ENCODE assay signal across 22 cellular contexts in genomic region chr11:33668951-33669596, GRCh38. TPM values are rescaled to one million over a fixed set of nuclear protein-coding genes. Genes with fewer than 3 reads are reported as not detected.
DNase-seq lines count a peak whose midpoint lies in the region; ATAC-seq and TF ChIP-seq lines count a peak whose summit lies in the region.
"Had no signal": no experiment of that assay in that cellular context is flagged by ENCODE, and none has a peak within 500 bp of the region (broad histone marks: within the 10 kb centered on the region; RNA-seq: fewer than 3 reads in every experiment).

No MANE protein-coding gene starts in this region.

- WGBS in HUES64, result 89% methylated on average over 6 of the region's 6 CpGs
- whole genome bisulfite sequencing in endodermal cell (ENCODE audit: insufficient coverage in 1 of 2, insufficient read length in 1 of 2), 2 experiments, result 89 to 93% methylated on average over 3 to 6 of the region's 6 CpGs

- no peaks in the 10 kb centered on the region for H3K9me3 Mint-ChIP-seq in endodermal cell
- H3K9me3 Mint-ChIP-seq in stimulated activated naive CD8-positive, alpha-beta T cell treated with anti-CD3 and anti-CD28 coated beads, Interleukin-15, amount 100 ng/mL, for 72 hours, result no peaks in the 10 kb centered on the region
- no peaks in the 10 kb centered on the region for H3K9me3 Mint-ChIP-seq in stimulated activated naive B cell treated with anti-CD40 and anti-IgM and Interleukin-4, amounts not matched to agents 10 μg/mL and 1 μg/mL and 100 μg/mL, for 72 hours
- H3K9me3 Mint-ChIP-seq: CD4-positive, alpha-beta T cell; T-cell had no signal

- no peak overlapping the region for H3K9ac ChIP-seq in HUES64 (ENCODE audit: low read depth, low read length)
- H3K9ac ChIP-seq in endodermal cell (ENCODE audit: extremely low read depth, low read length, poor library complexity, severe bottlenecking), result no peak overlapping the region
- H3K9ac ChIP-seq in parathyroid adenoma, result no peak overlapping the region
- H3K9ac ChIP-seq: BLaER1 had no signal

- no peak for ATAC-seq in stimulated activated naive CD8-positive, alpha-beta T cell treated with anti-CD3 and anti-CD28 coated beads, Interleukin-15, amount 100 ng/mL, for 72 hours
- ATAC-seq in GM19463 (IDR thresholded peaks at IDR 0.05; ENCODE audit: unreplicated experiment), result no peak
- ATAC-seq in stimulated activated naive B cell treated with anti-CD40 and anti-IgM and Interleukin-4, amounts not matched to agents 10 μg/mL and 1 μg/mL and 100 μg/mL, for 72 hours (replicated peaks), result no peak
- ATAC-seq: GM12878, T-cell had no signal

- DNase-seq in DMS79 treated with DMSO at 0.1 percent for 48 hours (lab: John Stamatoyannopoulos, UW) (peak; percentile 41), DMS79 (lab: John Stamatoyannopoulos, UW) (no peak), endodermal cell (no peak)
- no peak for DNase-seq in stimulated activated naive CD8-positive, alpha-beta T cell treated with anti-CD3 and anti-CD28 coated beads, Interleukin-15, amount 100 ng/mL, for 72 hours
- DNase-seq in stimulated activated naive B cell treated with anti-CD40 and anti-IgM and Interleukin-4, amounts not matched to agents 10 μg/mL and 1 μg/mL and 100 μg/mL, for 72 hours, result no peak
- DNase-seq: ACHN; CD4-positive, alpha-beta T cell; COR-L47; DND-41; Karpas-422; NCI-H2227 treated with DMSO at 0.1 percent for 48 hours; NCI-H510A; SHP77 treated with DMSO at 0.1 percent for 48 hours; T-cell had no signal

- no peaks in the 10 kb centered on the region for H3K4me1 Mint-ChIP-seq in endodermal cell
- H3K4me1 Mint-ChIP-seq in stimulated activated naive CD8-positive, alpha-beta T cell treated with anti-CD3 and anti-CD28 coated beads, Interleukin-15, amount 100 ng/mL, for 72 hours, result no peaks in the 10 kb centered on the region
- peaks cover 0 to 9% of the 10 kb centered on the region in 2 donors for H3K4me1 Mint-ChIP-seq in stimulated activated naive B cell treated with anti-CD40 and anti-IgM and Interleukin-4, amounts not matched to agents 10 μg/mL and 1 μg/mL and 100 μg/mL, for 72 hours
- H3K4me1 Mint-ChIP-seq: T-cell had no signal

- peaks cover 9% of the 10 kb centered on the region for H3K9me3 ChIP-seq in HUES64 (ENCODE audit: insufficient read depth, low read depth, low read length)
- no peaks in the 10 kb centered on the region for H3K9me3 ChIP-seq in endodermal cell (ENCODE audit: control insufficient read depth, low read length)
- no peaks in the 10 kb centered on the region for H3K9me3 ChIP-seq in parathyroid adenoma (ENCODE audit: control insufficient read depth, low read length)
- H3K9me3 ChIP-seq: BLaER1 had no signal

- H3K4me3 ChIP-seq in HUES64 (ENCODE audit: low read length), result no peak overlapping the region
- H3K4me3 ChIP-seq in endodermal cell (ENCODE audit: low read length), result no peak overlapping the region
- no peak overlapping the region for H3K4me3 ChIP-seq in parathyroid adenoma (ENCODE audit: low read depth, low read length)
- H3K4me3 ChIP-seq: BLaER1, GM12878 had no signal

- no peak overlapping the region for H2AFZ ChIP-seq in parathyroid adenoma

- no peak overlapping the region for H3K27ac Mint-ChIP-seq in endodermal cell
- H3K27ac Mint-ChIP-seq in stimulated activated naive CD8-positive, alpha-beta T cell treated with anti-CD3 and anti-CD28 coated beads, Interleukin-15, amount 100 ng/mL, for 72 hours, result no peak overlapping the region
- no peak overlapping the region for H3K27ac Mint-ChIP-seq in stimulated activated naive B cell treated with anti-CD40 and anti-IgM and Interleukin-4, amounts not matched to agents 10 μg/mL and 1 μg/mL and 100 μg/mL, for 72 hours
- H3K27ac Mint-ChIP-seq: CD4-positive, alpha-beta T cell; T-cell had no signal

- no peak overlapping the region for H3K4me2 ChIP-seq in parathyroid adenoma (ENCODE audit: low read length)
- H3K4me2 ChIP-seq: BLaER1 had no signal

- H3K36me3 Mint-ChIP-seq in endodermal cell (ENCODE audit: low read depth), result peaks cover 1% of the 10 kb centered on the region
- H3K36me3 Mint-ChIP-seq in stimulated activated naive B cell treated with anti-CD40 and anti-IgM and Interleukin-4, amounts not matched to agents 10 μg/mL and 1 μg/mL and 100 μg/mL, for 72 hours, result peaks cover 0 to 2% of the 10 kb centered on the region in 2 donors
- H3K36me3 Mint-ChIP-seq: T-cell had no signal

- H3K27ac ChIP-seq in HUES64 (ENCODE audit: low read depth, low read length) (peak overlapping the region; percentile 61; the same call in 1 of the 2 replicates), endodermal cell (ENCODE audit: low read depth, low read length) (peak overlapping the region; percentile 72), parathyroid adenoma (peak overlapping the region; percentile 42)
- H3K27ac ChIP-seq: 22Rv1, BLaER1, RWPE1 had no signal

- H3K27me3 Mint-ChIP-seq in endodermal cell (ENCODE audit: insufficient read depth), result peaks cover 9% of the 10 kb centered on the region
- peaks cover 25% of the 10 kb centered on the region for H3K27me3 Mint-ChIP-seq in stimulated activated naive CD8-positive, alpha-beta T cell treated with anti-CD3 and anti-CD28 coated beads, Interleukin-15, amount 100 ng/mL, for 72 hours
- H3K27me3 Mint-ChIP-seq in stimulated activated naive B cell treated with anti-CD40 and anti-IgM and Interleukin-4, amounts not matched to agents 10 μg/mL and 1 μg/mL and 100 μg/mL, for 72 hours, result peaks cover 25 to 32% of the 10 kb centered on the region in 2 donors

- H3K27me3 ChIP-seq in HUES64 (ENCODE audit: insufficient read depth, low read length) (no peaks in the 10 kb centered on the region), endodermal cell (ENCODE audit: control insufficient read depth, insufficient read depth, low read length, poor library complexity, severe bottlenecking) (no peaks in the 10 kb centered on the region), parathyroid adenoma (ENCODE audit: control insufficient read depth, insufficient read depth, low read length) (no peaks in the 10 kb centered on the region)
- H3K27me3 ChIP-seq: BLaER1 had no signal

- TF ChIP-seq CTCF in endodermal cell (conservative IDR thresholded peaks at IDR 0.05) (no peak), parathyroid adenoma (IDR thresholded peaks at IDR 0.05) (no peak)

- no peaks in the 10 kb centered on the region for H3K79me2 ChIP-seq in parathyroid adenoma

- H3K4me1 ChIP-seq in HUES64 (ENCODE audit: insufficient read depth, low read length), result peaks cover 18% of the 10 kb centered on the region
- no peaks in the 10 kb centered on the region for H3K4me1 ChIP-seq in endodermal cell (ENCODE audit: control insufficient read depth, insufficient read depth, low read length)
- H3K4me1 ChIP-seq in parathyroid adenoma, result peaks cover 7% of the 10 kb centered on the region
- H3K4me1 ChIP-seq: BLaER1 had no signal

- H3K36me3 ChIP-seq in HUES64 (ENCODE audit: insufficient read depth, low read length) (no peaks in the 10 kb centered on the region), endodermal cell (ENCODE audit: control insufficient read depth, insufficient read depth, low read length) (no peaks in the 10 kb centered on the region), parathyroid adenoma (ENCODE audit: control insufficient read depth, insufficient read depth, low read length) (no peaks in the 10 kb centered on the region)
- H3K36me3 ChIP-seq: BLaER1 had no signal

- no peak overlapping the region for H3K4me3 Mint-ChIP-seq in endodermal cell
- H3K4me3 Mint-ChIP-seq in stimulated activated naive CD8-positive, alpha-beta T cell treated with anti-CD3 and anti-CD28 coated beads, Interleukin-15, amount 100 ng/mL, for 72 hours, result no peak overlapping the region
- no peak overlapping the region for H3K4me3 Mint-ChIP-seq in stimulated activated naive B cell treated with anti-CD40 and anti-IgM and Interleukin-4, amounts not matched to agents 10 μg/mL and 1 μg/mL and 100 μg/mL, for 72 hours
- H3K4me3 Mint-ChIP-seq: CD4-positive, alpha-beta T cell; T-cell had no signal

RNA-seq across cellular contexts. Expression of gene C11orf91, which starts 31.6 kb away (rescaled TPM):
- not detected for polyA plus RNA-seq in HUES64 (2013, experiment 1 of 2)
- not detected for polyA plus RNA-seq in HUES64 (2013, experiment 2 of 2)
- 1 to 10 TPM in 1 of 2 donors, not detected in 1; 1.0 TPM for total RNA-seq in endodermal cell
- polyA plus RNA-seq in endodermal cell (2013, experiment 1 of 2), result 0.89 TPM
- polyA plus RNA-seq in endodermal cell (2013, experiment 2 of 2), result 1.1 TPM
- total RNA-seq: GM12878, M059J had no signal
- polyA plus RNA-seq: GM12878 had no signal
